ENCODE assay signal across 8 cellular contexts in genomic region chr3:13895155-13896105, GRCh38.
A peak's percentile ranks its signal among the peaks of the same experiment; 100 is the strongest.
DNase-seq lines count a peak whose midpoint lies in the region; ATAC-seq lines count a peak whose summit lies in the region.

No MANE protein-coding gene starts in this region.

- H3K4me1 Mint-ChIP-seq in effector memory CD8-positive, alpha-beta T cell (ENCODE audit: low read depth in 2 of 2) = peaks cover 16 to 20% of the 10 kb centered on the region in 2 donors
- peaks cover 9% of the 10 kb centered on the region for H3K4me1 Mint-ChIP-seq in memory B cell

- H3K27me3 Mint-ChIP-seq in effector memory CD8-positive, alpha-beta T cell = peaks cover 0 to 5% of the 10 kb centered on the region in 2 donors
- H3K27me3 Mint-ChIP-seq in memory B cell = peaks cover 14% of the 10 kb centered on the region

- ATAC-seq in GM18867 (IDR thresholded peaks at IDR 0.05; ENCODE audit: unreplicated experiment) = peak; percentile 98
- peak; percentile 99 for ATAC-seq in HG03103 (IDR thresholded peaks at IDR 0.05; ENCODE audit: low read depth, unreplicated experiment)
- peak; percentile 95 for ATAC-seq in effector memory CD8-positive, alpha-beta T cell (replicated peaks)
- ATAC-seq in memory B cell (ENCODE audit: low read depth) = peak; percentile 95

- DNase-seq in ACHN (peak; percentile 82), NCI-H524 treated with DMSO at 0.1 percent for 48 hours (lab: John Stamatoyannopoulos, UW) (peak; percentile 61), memory B cell (ENCODE audit: low spot score in 2 of 2) (peak; percentile 79 to 80)
- peak; percentile 66 to 90 (median 90) for DNase-seq in activated CD8-positive, alpha-beta memory T cell treated with anti-CD3 and anti-CD28 coated beads for 48 hours (ENCODE audit: low read depth in 2 of 3, low spot score in 2 of 3)
- peak; percentile 95 to 96 (median 96) for DNase-seq in effector memory CD8-positive, alpha-beta T cell
- peak; percentile 87 to 90 (median 89) for DNase-seq in stimulated activated CD4-positive, alpha-beta T cell treated with anti-CD3 and anti-CD28 coated beads, TNF-alpha, amount 100 ng/mL, for 4 hours (ENCODE audit: low read depth in 3 of 3)

- H3K9me3 Mint-ChIP-seq in effector memory CD8-positive, alpha-beta T cell = no peaks in the 10 kb centered on the region
- H3K9me3 Mint-ChIP-seq in memory B cell = peaks cover 14% of the 10 kb centered on the region

- H3K36me3 Mint-ChIP-seq in effector memory CD8-positive, alpha-beta T cell (ENCODE audit: insufficient read depth) = peaks cover 10% of the 10 kb centered on the region
- peaks cover 9% of the 10 kb centered on the region for H3K36me3 Mint-ChIP-seq in memory B cell

- peak overlapping the region; percentile 94 to 97 for H3K27ac Mint-ChIP-seq in effector memory CD8-positive, alpha-beta T cell
- peak overlapping the region; percentile 68 for H3K27ac Mint-ChIP-seq in memory B cell

- in situ Hi-C loops in ACHN (cut with HindIII; ENCODE audit: low pct_ligation_motif_present, low pct_unique_long_range_greater_than_20kb, low sequenced_read_pairs) = no loop called here

- peak overlapping the region; percentile 91 for H3K4me3 Mint-ChIP-seq in effector memory CD8-positive, alpha-beta T cell
- H3K4me3 Mint-ChIP-seq in memory B cell = peak overlapping the region; percentile 84

Comparison
In these comparisons a context has a peak if more than half of its experiments do, and no peak if none do; other contexts are left out.
1. Peak in every context shown above with its lines: DNase-seq and ATAC-seq.